20 cellular contexts compared by ENCODE assay signal in the genomic region with DNA sequence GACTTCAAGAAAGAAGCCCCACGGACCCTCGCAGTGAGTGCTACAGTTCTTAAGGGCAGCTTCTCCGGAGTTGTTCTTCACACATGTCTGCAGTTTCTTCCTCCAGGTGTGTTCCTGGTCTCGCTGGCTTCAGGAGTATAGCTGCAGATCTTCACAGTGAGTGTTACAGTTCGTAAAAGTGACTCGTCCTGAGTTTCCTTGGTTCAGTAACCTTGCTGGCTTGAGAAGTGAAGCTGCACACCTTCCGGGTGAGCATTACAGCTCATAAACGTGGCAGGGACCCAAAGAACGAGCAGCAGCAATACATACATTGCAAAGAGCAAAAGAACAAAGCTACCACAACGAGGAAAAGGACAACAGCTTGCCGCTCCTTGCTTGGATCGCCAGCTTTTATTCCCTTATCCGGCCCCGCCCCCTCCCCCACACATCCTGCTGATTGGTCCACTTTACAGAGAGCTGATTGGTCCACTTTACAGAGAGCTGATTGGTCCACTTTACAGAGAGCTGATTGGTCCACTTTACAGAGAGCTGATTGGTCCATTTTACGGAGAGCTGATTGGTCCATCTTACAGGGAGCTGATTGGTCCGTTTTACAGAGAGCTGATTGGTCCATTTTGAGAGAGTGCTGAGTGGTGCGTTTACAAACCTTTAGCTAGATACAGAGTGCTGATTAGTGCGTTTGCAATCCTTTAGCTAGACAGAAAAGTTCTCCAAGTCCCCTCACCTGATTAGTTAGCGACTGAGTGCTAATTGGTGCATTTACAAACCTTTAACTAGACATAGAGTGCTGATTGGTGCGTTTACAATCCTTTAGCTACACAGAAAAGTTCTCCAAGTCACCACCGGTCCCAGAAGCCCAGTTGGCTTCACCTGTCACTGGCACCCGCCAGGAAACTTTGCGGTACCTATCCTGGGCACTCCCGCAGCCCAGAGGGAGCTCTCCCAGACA.
DNase-seq lines count a peak whose midpoint lies in the region; ATAC-seq and TF ChIP-seq lines count a peak whose summit lies in the region.
"Had no signal": no experiment of that assay in that cellular context is flagged by ENCODE, and none has a peak within 500 bp of the region (broad histone marks: within the 10 kb centered on the region; RNA-seq: fewer than 3 reads in every experiment).

No MANE protein-coding gene starts in this region.

- POLR2A ChIA-PET in PC-3 (lab: Charles Lee; ENCODE audit: unreplicated experiment): interaction anchor here (0.6 kb wide), 1 partner anchor 166 kb away, joined by 14 read pairs; no protein-coding TSS in a partner anchor
- POLR2A ChIA-PET in HEK293T (lab: Yijun Ruan, JAX): no interaction called here

- H3K4me1 ChIP-seq in PC-3 (ENCODE audit: insufficient read depth, low read length): no peaks in the 10 kb centered on the region
- peaks cover 4% of the 10 kb centered on the region for H3K4me1 ChIP-seq in osteoblast (ENCODE audit: insufficient read depth, low read length)

- no peaks in the 10 kb centered on the region for H4K20me1 ChIP-seq in PC-3 (ENCODE audit: low read length)
- no peaks in the 10 kb centered on the region for H4K20me1 ChIP-seq in osteoblast (ENCODE audit: insufficient read depth, low read length)

- H3K79me2 ChIP-seq in PC-3 (ENCODE audit: low read length) (no peaks in the 10 kb centered on the region), osteoblast (ENCODE audit: insufficient read depth, low read length) (no peaks in the 10 kb centered on the region)

- TF ChIP-seq CTCF in C4-2B (conservative IDR thresholded peaks at IDR 0.05): no peak
- no peak for TF ChIP-seq CTCF in PC-3 (conservative IDR thresholded peaks at IDR 0.05; ENCODE audit: low read depth, low read length)
- TF ChIP-seq CTCF in osteoblast (IDR thresholded peaks at IDR 0.05; ENCODE audit: extremely low read depth, low read depth, low read length): no peak

- H3K4me3 ChIP-seq in PC-3 (ENCODE audit: low read length): peak overlapping the region; percentile 50
- peak overlapping the region; percentile 38 for H3K4me3 ChIP-seq in osteoblast (ENCODE audit: insufficient read depth, low read length)
- H3K4me3 ChIP-seq: SK-N-MC had no signal

- no peak overlapping the region for H3K9ac ChIP-seq in PC-3 (ENCODE audit: low read length)

- no peaks in the 10 kb centered on the region for H3K9me2 ChIP-seq in PC-3 (replicated peaks; ENCODE audit: low read length)

- H3K36me3 ChIP-seq in PC-3 (ENCODE audit: low read depth, low read length) (no peaks in the 10 kb centered on the region), osteoblast (ENCODE audit: insufficient read depth, low read length) (no peaks in the 10 kb centered on the region)

- peak overlapping the region; percentile 35; the same call in 1 of the 2 replicates for H3K27ac ChIP-seq in C4-2B
- no peak overlapping the region for H3K27ac ChIP-seq in PC-3 (ENCODE audit: low read length)
- H3K27ac ChIP-seq in osteoblast (ENCODE audit: low read depth, low read length): no peak overlapping the region
- H3K27ac ChIP-seq: SK-N-MC had no signal

- CTCF ChIA-PET in PC-3 (lab: Charles Lee) (interaction anchor here (0.6 kb wide), 1 partner anchor 537 kb away, joined by 4 read pairs; no protein-coding TSS in a partner anchor), HEK293T (lab: Yijun Ruan, JAX) (interaction anchor here (0.6 kb wide), 1 partner anchor 164 kb away, joined by 3 read pairs; no protein-coding TSS in a partner anchor)

- peak; percentile 20 for DNase-seq in NAMALWA (ENCODE audit: low spot score)
- DNase-seq in PC-3: peak; percentile 27
- DNase-seq in osteoblast (ENCODE audit: insufficient read length, low spot score, missing footprints): no peak
- no peak for DNase-seq in HEK293T (ENCODE audit: extremely low spot score)
- no peak for DNase-seq in NCI-H2227 (lab: John Stamatoyannopoulos, UW; ENCODE audit: unreplicated experiment)
- DNase-seq in NCI-H1436 (lab: John Stamatoyannopoulos, UW): no peak
- DNase-seq: ACHN, H9, IMR-90, Karpas-422, MM.1S, NCI-H1105 treated with DMSO at 0.1 percent for 48 hours, NCI-H1694 treated with DMSO at 0.1 percent for 48 hours, NCI-H510A, NCI-H82, SHP77, T-cell, T-helper 9 cell had no signal

- ATAC-seq in PC-3: peak; percentile 74
- ATAC-seq: T-cell had no signal

- H2AFZ ChIP-seq in PC-3 (ENCODE audit: low read length) (peak overlapping the region; percentile 92), osteoblast (ENCODE audit: low read length) (peak overlapping the region; percentile 69)

- H3F3A ChIP-seq in PC-3 (ENCODE audit: low read length, unreplicated experiment): no peaks in the 10 kb centered on the region

- peak overlapping the region; percentile 67 for H3K4me2 ChIP-seq in PC-3 (ENCODE audit: low read length)
- peak overlapping the region; percentile 37 for H3K4me2 ChIP-seq in osteoblast (ENCODE audit: insufficient read depth, low read length)

- H3K9me3 ChIP-seq in PC-3 (ENCODE audit: low read length) (no peaks in the 10 kb centered on the region), osteoblast (ENCODE audit: low read depth, low read length) (no peaks in the 10 kb centered on the region)

- BruUV-seq in PC-3 (replicated peaks; lab: Mats Ljungman, UMichigan): no TSS peak

- H3K27me3 ChIP-seq in PC-3 (ENCODE audit: low read length) (no peaks in the 10 kb centered on the region), osteoblast (ENCODE audit: insufficient read depth, low read length) (no peaks in the 10 kb centered on the region)

- intact Hi-C loops in PC-3 (cut with micrococcal nuclease): no loop called here

TF ChIP-seq in HEK293T, 16 proteins besides CTCF, POLR2A, EP300 and RAD21:
- TF ChIP-seq, protein P1, sequence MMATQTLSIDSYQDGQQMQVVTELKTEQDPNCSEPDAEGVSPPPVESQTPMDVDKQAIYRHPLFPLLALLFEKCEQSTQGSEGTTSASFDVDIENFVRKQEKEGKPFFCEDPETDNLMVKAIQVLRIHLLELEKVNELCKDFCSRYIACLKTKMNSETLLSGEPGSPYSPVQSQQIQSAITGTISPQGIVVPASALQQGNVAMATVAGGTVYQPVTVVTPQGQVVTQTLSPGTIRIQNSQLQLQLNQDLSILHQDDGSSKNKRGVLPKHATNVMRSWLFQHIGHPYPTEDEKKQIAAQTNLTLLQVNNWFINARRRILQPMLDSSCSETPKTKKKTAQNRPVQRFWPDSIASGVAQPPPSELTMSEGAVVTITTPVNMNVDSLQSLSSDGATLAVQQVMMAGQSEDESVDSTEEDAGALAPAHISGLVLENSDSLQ (IDR thresholded peaks at IDR 0.05): no peak
- no peak for TF ChIP-seq FOXA1 (IDR thresholded peaks at IDR 0.05)

Comparison
In these comparisons a context has a peak if more than half of its experiments do, and no peak if none do; other contexts are left out.
1. DNase-seq: peak in NAMALWA (single experiment) and PC-3 (single experiment); none in osteoblast (single experiment), HEK293T (single experiment), NCI-H2227 (single experiment) and NCI-H1436 (single experiment).